ENCODE assay signal across 19 cellular contexts in genomic region chr10:125700355-125700911, GRCh38. TPM values are rescaled to one million over a fixed set of nuclear protein-coding genes. Genes with fewer than 3 reads are reported as not detected.
DNase-seq lines count a peak whose midpoint lies in the region; ATAC-seq and TF ChIP-seq lines count a peak whose summit lies in the region.
"Had no signal": no experiment of that assay in that cellular context is flagged by ENCODE, and none has a peak within 500 bp of the region (broad histone marks: within the 10 kb centered on the region; RNA-seq: fewer than 3 reads in every experiment).

No MANE protein-coding gene starts in this region.

- DNase-seq in AG04449 (ENCODE audit: low read depth, low spot score) (no peak), GM03348 (ENCODE audit: low spot score) (peak; percentile 51), SK-N-SH (no peak), fibroblast of pulmonary artery (ENCODE audit: low read depth) (peak; percentile 42), left cardiac atrium (no peak)
- no peak for DNase-seq in effector CD8-positive, alpha-beta T cell (lab: John Stamatoyannopoulos, UW)
- no peak for DNase-seq in activated naive CD8-positive, alpha-beta T cell treated with anti-CD3 and anti-CD28 coated beads, Interleukin-2, amount 50 U/mL, for 24 hours
- DNase-seq: activated CD4-positive, alpha-beta T cell treated with anti-CD3 and anti-CD28 coated beads for 36 hours; activated effector memory CD4-positive, alpha-beta T cell treated with anti-CD3 and anti-CD28 coated beads, Interleukin-2, amount 50 U/mL, for 16 hours; CD4-positive, alpha-beta memory T cell; heart left ventricle; left lung; NCI-H1436 treated with DMSO at 0.1 percent for 48 hours; NCI-H69; stimulated activated CD4-positive, alpha-beta T cell treated with anti-CD3 and anti-CD28 coated beads, Interleukin-15, amount 100 ng/mL, for 24 hours; stimulated activated CD8-positive, alpha-beta memory T cell treated with anti-CD3 and anti-CD28 coated beads, Interleukin-4, amount 100 ng/mL, for 48 hours had no signal

- H3K27ac Mint-ChIP-seq in activated naive CD8-positive, alpha-beta T cell treated with anti-CD3 and anti-CD28 coated beads, Interleukin-2, amount 50 U/mL, for 24 hours, result no peak overlapping the region
- H3K27ac Mint-ChIP-seq: activated CD4-positive, alpha-beta T cell treated with anti-CD3 and anti-CD28 coated beads for 36 hours; CD4-positive, alpha-beta memory T cell had no signal

- no peaks in the 10 kb centered on the region for H3K36me3 Mint-ChIP-seq in activated naive CD8-positive, alpha-beta T cell treated with anti-CD3 and anti-CD28 coated beads, Interleukin-2, amount 50 U/mL, for 24 hours (ENCODE audit: low read depth)

- H3F3A ChIP-seq in SK-N-SH (replicated peaks; ENCODE audit: insufficient read depth), result no peaks in the 10 kb centered on the region

- peaks cover under 1 to 5% of the 10 kb centered on the region in 2 experiments; a peak in 3 of 4 replicates for H3K4me1 ChIP-seq in SK-N-SH (ENCODE audit: control insufficient read depth in 1 of 2, insufficient read depth in 2 of 2, low read depth in 1 of 2, low read length in 1 of 2)
- H3K4me1 ChIP-seq: heart left ventricle had no signal

- no peaks in the 10 kb centered on the region for H3K36me3 ChIP-seq in SK-N-SH (replicated peaks in 1 of 2; ENCODE audit: control insufficient read depth in 1 of 2, insufficient read depth in 2 of 2, low read length in 1 of 2)
- H3K36me3 ChIP-seq: heart left ventricle, left lung, neutrophil, vagina had no signal

- TF ChIP-seq RAD21 in SK-N-SH (IDR thresholded peaks at IDR 0.05; ENCODE audit: low read length), result peak; percentile 70

- H3K9me3 Mint-ChIP-seq in activated naive CD8-positive, alpha-beta T cell treated with anti-CD3 and anti-CD28 coated beads, Interleukin-2, amount 50 U/mL, for 24 hours, result peaks cover 4% of the 10 kb centered on the region

- H4K20me1 ChIP-seq in SK-N-SH (ENCODE audit: insufficient read depth), result no peaks in the 10 kb centered on the region

- no peak overlapping the region for H3K27ac ChIP-seq in SK-N-SH (ENCODE audit: low read depth in 2 of 2, low read length in 1 of 2)
- H3K27ac ChIP-seq: heart left ventricle, left lung, neutrophil, vagina had no signal

- WGBS in SK-N-SH (ENCODE audit: low lambda C conversion rate), result 36% methylated on average over 3 of the region's 3 CpGs

- no peak overlapping the region for H3K9ac ChIP-seq in SK-N-SH

- H3K4me3 ChIP-seq in AG04449 (ENCODE audit: low read depth, low read length) (no peak overlapping the region), SK-N-SH (ENCODE audit: low read depth in 2 of 2, low read length in 1 of 2) (no peak overlapping the region), fibroblast of pulmonary artery (replicated peaks; ENCODE audit: low read depth, low read length) (no peak overlapping the region)
- H3K4me3 ChIP-seq: heart left ventricle, left lung, vagina had no signal

- H3K9me3 ChIP-seq in SK-N-SH, result no peaks in the 10 kb centered on the region
- H3K9me3 ChIP-seq: heart left ventricle, neutrophil, vagina had no signal

- POLR2A ChIA-PET in AG04449 (lab: Yijun Ruan, JAX) (no interaction called here), SK-N-SH (lab: Yijun Ruan, JAX) (no interaction called here)

- no peaks in the 10 kb centered on the region for H3K79me2 ChIP-seq in SK-N-SH (ENCODE audit: insufficient read depth)

- CTCF ChIA-PET in AG04449 (lab: Yijun Ruan, JAX), result interaction anchor here (0.9 to 3.5 kb wide), 13 partner anchors 9 to 1165 kb away, joined by 3 to 17 read pairs (median 4); no protein-coding TSS in a partner anchor
- CTCF ChIA-PET in SK-N-SH (lab: Yijun Ruan, JAX), result interaction anchor here (0.9 to 1.6 kb wide), 7 partner anchors 12 to 708 kb away, joined by 3 to 12 read pairs (median 5); no protein-coding TSS in a partner anchor

- no peaks in the 10 kb centered on the region for H3K9me2 ChIP-seq in SK-N-SH

- TF ChIP-seq CTCF in AG04449 (IDR thresholded peaks at IDR 0.05; ENCODE audit: insufficient read depth, low read length, missing control alignments) (peak; percentile 13), SK-N-SH (IDR thresholded peaks at IDR 0.05) (peak; percentile 49), fibroblast of pulmonary artery (IDR thresholded peaks at IDR 0.05; ENCODE audit: low read length, missing control alignments) (peak; percentile 17)

- H3K27me3 Mint-ChIP-seq in activated naive CD8-positive, alpha-beta T cell treated with anti-CD3 and anti-CD28 coated beads, Interleukin-2, amount 50 U/mL, for 24 hours, result no peaks in the 10 kb centered on the region
- H3K27me3 Mint-ChIP-seq: activated CD4-positive, alpha-beta T cell treated with anti-CD3 and anti-CD28 coated beads for 36 hours had no signal

- intact Hi-C loops in left cardiac atrium (cut with DNase I), result no loop called here

- no peak overlapping the region for H3K4me3 Mint-ChIP-seq in activated naive CD8-positive, alpha-beta T cell treated with anti-CD3 and anti-CD28 coated beads, Interleukin-2, amount 50 U/mL, for 24 hours
- H3K4me3 Mint-ChIP-seq: activated CD4-positive, alpha-beta T cell treated with anti-CD3 and anti-CD28 coated beads for 36 hours; CD4-positive, alpha-beta memory T cell had no signal

- no peak overlapping the region for H3K4me2 ChIP-seq in SK-N-SH

- H2AFZ ChIP-seq in SK-N-SH (ENCODE audit: low read depth), result no peak overlapping the region

- no peaks in the 10 kb centered on the region for H3K4me1 Mint-ChIP-seq in activated naive CD8-positive, alpha-beta T cell treated with anti-CD3 and anti-CD28 coated beads, Interleukin-2, amount 50 U/mL, for 24 hours
- H3K4me1 Mint-ChIP-seq: activated CD4-positive, alpha-beta T cell treated with anti-CD3 and anti-CD28 coated beads for 36 hours; CD4-positive, alpha-beta memory T cell had no signal

- TF ChIP-seq EP300 in SK-N-SH (IDR thresholded peaks at IDR 0.05; ENCODE audit: borderline replicate concordance in 1 of 2, low read depth in 1 of 2, low read length in 1 of 2), result no peak

- ATAC-seq in activated naive CD8-positive, alpha-beta T cell treated with anti-CD3 and anti-CD28 coated beads, Interleukin-2, amount 50 U/mL, for 24 hours, result no peak
- ATAC-seq in HG02642 (IDR thresholded peaks at IDR 0.05; ENCODE audit: poor library complexity, unreplicated experiment), result no peak
- ATAC-seq in left cardiac atrium, result no peak
- ATAC-seq: activated CD4-positive, alpha-beta T cell treated with anti-CD3 and anti-CD28 coated beads for 36 hours; heart left ventricle; left lung had no signal

- H3K27me3 ChIP-seq in SK-N-SH (ENCODE audit: insufficient read depth), result no peaks in the 10 kb centered on the region
- H3K27me3 ChIP-seq: left lung, neutrophil, vagina had no signal

TF ChIP-seq in SK-N-SH, 30 proteins besides CTCF, POLR2A, EP300 and RAD21:
- TF ChIP-seq FOXM1 (IDR thresholded peaks at IDR 0.05; ENCODE audit: low read depth), result no peak
- no peak for TF ChIP-seq EZH2phosphoT487 (IDR thresholded peaks at IDR 0.05; ENCODE audit: borderline replicate concordance, low read depth)
- peak; percentile 26; the same call in 1 of the 2 replicates for TF ChIP-seq SMC3 (IDR thresholded peaks at IDR 0.05; ENCODE audit: low read depth, low read length)

RNA-seq across cellular contexts. Expression of gene TEX36, which starts 17.5 kb away (rescaled TPM):
- not detected in 2 replicates for polyA plus RNA-seq in SK-N-SH (2012; rRNA removed)
- polyA plus RNA-seq in SK-N-SH (2012; cell fraction: cytosol; rRNA removed), result not detected in 2 replicates
- polyA plus RNA-seq in SK-N-SH (2012; cell fraction: nucleus; rRNA removed), result not detected in 2 replicates
- total RNA-seq in left cardiac atrium, result not detected
- total RNA-seq: activated CD4-positive, alpha-beta T cell treated with anti-CD3 and anti-CD28 coated beads for 36 hours; CD4-positive, alpha-beta memory T cell; heart left ventricle; vagina had no signal
- polyA plus RNA-seq: CD4-positive, alpha-beta memory T cell; heart left ventricle had no signal

RNA-seq across cellular contexts. Expression of gene EDRF1, which starts 19.1 kb away (rescaled TPM):
- 19.2 and 27.4 TPM in 2 replicates for polyA plus RNA-seq in SK-N-SH (2012; rRNA removed)
- 17.5 and 17.9 TPM in 2 replicates for polyA plus RNA-seq in SK-N-SH (2012; cell fraction: cytosol; rRNA removed)
- 35.3 and 86.9 TPM in 2 replicates for polyA plus RNA-seq in SK-N-SH (2012; cell fraction: nucleus; rRNA removed)
- 10 to 100 TPM; 11.7 to 12.7 TPM for total RNA-seq in left cardiac atrium

Comparison
In these comparisons a context has a peak if more than half of its experiments do, and no peak if none do; other contexts are left out.
1. DNase-seq: peak in GM03348 (single experiment) and fibroblast of pulmonary artery (single experiment); none in AG04449 (single experiment), SK-N-SH (single experiment), effector CD8-positive, alpha-beta T cell (single experiment), activated naive CD8-positive, alpha-beta T cell treated with anti-CD3 and anti-CD28 coated beads, Interleukin-2, amount 50 U/mL, for 24 hours (single experiment) and left cardiac atrium (single experiment).
2. Peak in every context shown above with its lines, with median percentiles within 50 percentile points of each other: CTCF ChIP-seq.